1 cellular context compared by ENCODE assay signal in the genomic region with DNA sequence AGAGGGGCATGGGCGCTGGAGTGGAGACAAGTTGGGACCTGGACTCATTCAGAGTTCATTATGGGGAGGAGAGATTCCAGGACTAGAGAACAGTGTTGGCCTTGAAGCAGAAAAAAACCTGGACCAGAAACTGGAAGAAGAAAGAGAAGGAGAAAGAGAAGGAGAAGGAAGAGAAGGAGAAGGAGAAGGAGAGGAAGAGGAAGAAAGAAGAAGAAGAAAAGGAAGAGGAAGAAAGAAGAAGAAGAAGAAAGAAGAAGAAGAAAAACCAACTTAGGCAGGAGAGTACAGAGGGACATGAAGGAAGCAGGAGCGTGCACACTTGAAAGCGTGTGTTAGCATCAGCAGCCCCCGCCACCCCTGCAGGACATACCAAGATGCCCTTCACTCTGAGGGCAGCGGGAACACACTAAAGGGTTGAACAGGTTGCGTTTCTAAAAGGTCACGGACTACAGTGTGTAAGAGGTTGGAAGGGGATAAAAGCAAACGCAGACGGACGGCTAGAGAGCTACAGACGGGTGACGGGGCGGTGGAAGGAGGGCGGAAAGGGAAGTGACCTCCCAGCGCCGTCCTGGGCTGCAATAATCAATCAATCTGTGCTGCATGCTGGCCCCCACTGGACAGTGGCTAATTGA.
TF ChIP-seq lines count a peak whose summit lies in the region.

No MANE protein-coding gene starts in this region.

TF ChIP-seq in SK-N-SH treated with all-trans-retinoic acid at 6 μM for 48 hours, 23 proteins besides CTCF, POLR2A, EP300 and RAD21 (continued from another document):
- TF ChIP-seq ZFP3 (CRISPR knock-in tag; IDR thresholded peaks at IDR 0.05): no peak
- no peak for TF ChIP-seq SNAI2 (CRISPR knock-in tag; IDR thresholded peaks at IDR 0.05)
- no peak for TF ChIP-seq TCF4 (CRISPR knock-in tag; IDR thresholded peaks at IDR 0.05; ENCODE audit: borderline replicate concordance)
- TF ChIP-seq ZNF565 (CRISPR knock-in tag; conservative IDR thresholded peaks at IDR 0.05; ENCODE audit: low read depth): no peak
- no peak for TF ChIP-seq ARNTL (CRISPR knock-in tag; IDR thresholded peaks at IDR 0.05; ENCODE audit: borderline replicate concordance, low read depth)
- TF ChIP-seq, protein P1, sequence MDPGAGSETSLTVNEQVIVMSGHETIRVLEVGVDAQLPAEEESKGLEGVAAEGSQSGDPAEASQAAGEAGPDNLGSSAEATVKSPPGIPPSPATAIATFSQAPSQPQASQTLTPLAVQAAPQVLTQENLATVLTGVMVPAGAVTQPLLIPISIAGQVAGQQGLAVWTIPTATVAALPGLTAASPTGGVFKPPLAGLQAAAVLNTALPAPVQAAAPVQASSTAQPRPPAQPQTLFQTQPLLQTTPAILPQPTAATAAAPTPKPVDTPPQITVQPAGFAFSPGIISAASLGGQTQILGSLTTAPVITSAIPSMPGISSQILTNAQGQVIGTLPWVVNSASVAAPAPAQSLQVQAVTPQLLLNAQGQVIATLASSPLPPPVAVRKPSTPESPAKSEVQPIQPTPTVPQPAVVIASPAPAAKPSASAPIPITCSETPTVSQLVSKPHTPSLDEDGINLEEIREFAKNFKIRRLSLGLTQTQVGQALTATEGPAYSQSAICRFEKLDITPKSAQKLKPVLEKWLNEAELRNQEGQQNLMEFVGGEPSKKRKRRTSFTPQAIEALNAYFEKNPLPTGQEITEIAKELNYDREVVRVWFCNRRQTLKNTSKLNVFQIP (CRISPR knock-in tag; IDR thresholded peaks at IDR 0.05; ENCODE audit: borderline replicate concordance, low read depth): no peak
- no peak for TF ChIP-seq ZFP30 (CRISPR knock-in tag; IDR thresholded peaks at IDR 0.05)
- TF ChIP-seq ZC3H10 (CRISPR knock-in tag; IDR thresholded peaks at IDR 0.05): no peak
TF ChIP-seq in SK-N-SH treated with all-trans-retinoic acid at 6 μM for 48 hours: peak in this region for 0.
